In genomic region chr1:22317231-22317919, GRCh38 we compare ENCODE assay signal across 1 cellular context.
TF ChIP-seq lines count a peak whose summit lies in the region.

No MANE protein-coding gene starts in this region.

TF ChIP-seq in GM23338, 12 proteins besides CTCF, POLR2A, EP300 and RAD21 (continued from another document):
- TF ChIP-seq ZNF462 (CRISPR knock-in tag; IDR thresholded peaks at IDR 0.05) (no peak), NANOG (IDR thresholded peaks at IDR 0.05; ENCODE audit: borderline replicate concordance) (no peak), JUNB (IDR thresholded peaks at IDR 0.05; ENCODE audit: unreplicated experiment) (no peak)
- TF ChIP-seq, protein P1, sequence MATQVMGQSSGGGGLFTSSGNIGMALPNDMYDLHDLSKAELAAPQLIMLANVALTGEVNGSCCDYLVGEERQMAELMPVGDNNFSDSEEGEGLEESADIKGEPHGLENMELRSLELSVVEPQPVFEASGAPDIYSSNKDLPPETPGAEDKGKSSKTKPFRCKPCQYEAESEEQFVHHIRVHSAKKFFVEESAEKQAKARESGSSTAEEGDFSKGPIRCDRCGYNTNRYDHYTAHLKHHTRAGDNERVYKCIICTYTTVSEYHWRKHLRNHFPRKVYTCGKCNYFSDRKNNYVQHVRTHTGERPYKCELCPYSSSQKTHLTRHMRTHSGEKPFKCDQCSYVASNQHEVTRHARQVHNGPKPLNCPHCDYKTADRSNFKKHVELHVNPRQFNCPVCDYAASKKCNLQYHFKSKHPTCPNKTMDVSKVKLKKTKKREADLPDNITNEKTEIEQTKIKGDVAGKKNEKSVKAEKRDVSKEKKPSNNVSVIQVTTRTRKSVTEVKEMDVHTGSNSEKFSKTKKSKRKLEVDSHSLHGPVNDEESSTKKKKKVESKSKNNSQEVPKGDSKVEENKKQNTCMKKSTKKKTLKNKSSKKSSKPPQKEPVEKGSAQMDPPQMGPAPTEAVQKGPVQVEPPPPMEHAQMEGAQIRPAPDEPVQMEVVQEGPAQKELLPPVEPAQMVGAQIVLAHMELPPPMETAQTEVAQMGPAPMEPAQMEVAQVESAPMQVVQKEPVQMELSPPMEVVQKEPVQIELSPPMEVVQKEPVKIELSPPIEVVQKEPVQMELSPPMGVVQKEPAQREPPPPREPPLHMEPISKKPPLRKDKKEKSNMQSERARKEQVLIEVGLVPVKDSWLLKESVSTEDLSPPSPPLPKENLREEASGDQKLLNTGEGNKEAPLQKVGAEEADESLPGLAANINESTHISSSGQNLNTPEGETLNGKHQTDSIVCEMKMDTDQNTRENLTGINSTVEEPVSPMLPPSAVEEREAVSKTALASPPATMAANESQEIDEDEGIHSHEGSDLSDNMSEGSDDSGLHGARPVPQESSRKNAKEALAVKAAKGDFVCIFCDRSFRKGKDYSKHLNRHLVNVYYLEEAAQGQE (IDR thresholded peaks at IDR 0.05; ENCODE audit: unreplicated experiment), result no peak
TF ChIP-seq in GM23338: peak in this region for 0.
